Comparison of ENCODE assay signal across 1 cellular context in genomic region chr18:41949206-41949920, GRCh38.
TF ChIP-seq lines count a peak whose summit lies in the region.

No MANE protein-coding gene starts in this region.

TF ChIP-seq in HepG2, 621 proteins besides CTCF, POLR2A, EP300 and RAD21:
- no peak for TF ChIP-seq KLF13 (CRISPR knock-in tag; IDR thresholded peaks at IDR 0.05)
- TF ChIP-seq, protein P1, sequence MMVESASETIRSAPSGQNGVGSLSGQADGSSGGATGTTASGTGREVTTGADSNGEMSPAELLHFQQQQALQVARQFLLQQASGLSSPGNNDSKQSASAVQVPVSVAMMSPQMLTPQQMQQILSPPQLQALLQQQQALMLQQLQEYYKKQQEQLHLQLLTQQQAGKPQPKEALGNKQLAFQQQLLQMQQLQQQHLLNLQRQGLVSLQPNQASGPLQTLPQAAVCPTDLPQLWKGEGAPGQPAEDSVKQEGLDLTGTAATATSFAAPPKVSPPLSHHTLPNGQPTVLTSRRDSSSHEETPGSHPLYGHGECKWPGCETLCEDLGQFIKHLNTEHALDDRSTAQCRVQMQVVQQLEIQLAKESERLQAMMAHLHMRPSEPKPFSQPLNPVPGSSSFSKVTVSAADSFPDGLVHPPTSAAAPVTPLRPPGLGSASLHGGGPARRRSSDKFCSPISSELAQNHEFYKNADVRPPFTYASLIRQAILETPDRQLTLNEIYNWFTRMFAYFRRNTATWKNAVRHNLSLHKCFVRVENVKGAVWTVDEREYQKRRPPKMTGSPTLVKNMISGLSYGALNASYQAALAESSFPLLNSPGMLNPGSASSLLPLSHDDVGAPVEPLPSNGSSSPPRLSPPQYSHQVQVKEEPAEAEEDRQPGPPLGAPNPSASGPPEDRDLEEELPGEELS (CRISPR knock-in tag; IDR thresholded peaks at IDR 0.05) = no peak
- TF ChIP-seq GTF2F1 (IDR thresholded peaks at IDR 0.05; ENCODE audit: low read length) = no peak
- no peak for TF ChIP-seq CHCHD3 (CRISPR knock-in tag; IDR thresholded peaks at IDR 0.05)
- no peak for TF ChIP-seq ZNF782 (CRISPR knock-in tag; IDR thresholded peaks at IDR 0.05; ENCODE audit: borderline replicate concordance)
TF ChIP-seq in HepG2: peak in this region for 0.
